Comparison of ENCODE assay signal across 8 cellular contexts in genomic region chr4:125313497-125313896, GRCh38. TPM values are rescaled to one million over a fixed set of nuclear protein-coding genes. Genes with fewer than 3 reads are reported as not detected.
DNase-seq lines count a peak whose midpoint lies in the region; ATAC-seq lines count a peak whose summit lies in the region.

No MANE protein-coding gene starts in this region.

- ATAC-seq in GM18502 (IDR thresholded peaks at IDR 0.05; ENCODE audit: poor library complexity, unreplicated experiment) (peak; percentile 53), HG02885 (IDR thresholded peaks at IDR 0.05; ENCODE audit: poor library complexity, unreplicated experiment) (peak; percentile 64), HG03108 (IDR thresholded peaks at IDR 0.05; ENCODE audit: unreplicated experiment) (no peak)
- peak in 1 of 2 donors; percentile 39 for ATAC-seq in naive thymus-derived CD8-positive, alpha-beta T cell

- H3K9ac ChIP-seq in BLaER1: no peak overlapping the region

- peaks cover 0 to 7% (median 0%) of the 10 kb centered on the region in 3 donors for H3K36me3 Mint-ChIP-seq in naive thymus-derived CD8-positive, alpha-beta T cell

- peak overlapping the region; percentile 91 for H3K4me2 ChIP-seq in BLaER1

- DNase-seq in NCI-H146 treated with DMSO at 0.1 percent for 48 hours (lab: John Stamatoyannopoulos, UW; ENCODE audit: unreplicated experiment) (peak; percentile 42), SKM-1 (lab: John Stamatoyannopoulos, UW; ENCODE audit: unreplicated experiment) (peak; percentile 82), epidermal melanocyte (ENCODE audit: insufficient read length, low spot score) (peak; percentile 34)
- peak in 3 of 10 donors; percentile 15 to 42 (median 41) for DNase-seq in naive thymus-derived CD8-positive, alpha-beta T cell

- H3K27me3 Mint-ChIP-seq in naive thymus-derived CD8-positive, alpha-beta T cell: peaks cover 28 to 86% (median 56%) of the 10 kb centered on the region in 5 donors

- no peaks in the 10 kb centered on the region for H4K20me1 ChIP-seq in BLaER1

- H3K27ac ChIP-seq in BLaER1: no peak overlapping the region

- H3K27ac Mint-ChIP-seq in naive thymus-derived CD8-positive, alpha-beta T cell: no peak overlapping the region

- H3K36me3 ChIP-seq in BLaER1: no peaks in the 10 kb centered on the region

- H3K4me1 Mint-ChIP-seq in naive thymus-derived CD8-positive, alpha-beta T cell: peaks cover 18 to 41% (median 35%) of the 10 kb centered on the region in 4 donors

- H3K4me3 ChIP-seq in BLaER1: no peak overlapping the region

- peaks cover 16% of the 10 kb centered on the region for H3K27me3 ChIP-seq in BLaER1

- peaks cover 19% of the 10 kb centered on the region for H3K9me3 ChIP-seq in BLaER1

- H3K9me3 Mint-ChIP-seq in naive thymus-derived CD8-positive, alpha-beta T cell: peaks cover 0 to 5% (median 0%) of the 10 kb centered on the region in 9 donors

- POLR2A ChIA-PET in naive thymus-derived CD8-positive, alpha-beta T cell (lab: Charles Lee): no interaction called here

- H3K4me3 Mint-ChIP-seq in naive thymus-derived CD8-positive, alpha-beta T cell: peak overlapping the region; percentile 15 to 72 (median 50)

- H3K4me1 ChIP-seq in BLaER1: peaks cover 17% of the 10 kb centered on the region

RNA-seq across cellular contexts. Expression of gene FAT4, which starts 1.3 kb away (rescaled TPM):
- total RNA-seq in naive thymus-derived CD8-positive, alpha-beta T cell: under 1 TPM in 1 of 2 experiments, not detected in 1; 0.03 TPM
- not detected for polyA plus RNA-seq in naive thymus-derived CD8-positive, alpha-beta T cell
